In the genomic region with DNA sequence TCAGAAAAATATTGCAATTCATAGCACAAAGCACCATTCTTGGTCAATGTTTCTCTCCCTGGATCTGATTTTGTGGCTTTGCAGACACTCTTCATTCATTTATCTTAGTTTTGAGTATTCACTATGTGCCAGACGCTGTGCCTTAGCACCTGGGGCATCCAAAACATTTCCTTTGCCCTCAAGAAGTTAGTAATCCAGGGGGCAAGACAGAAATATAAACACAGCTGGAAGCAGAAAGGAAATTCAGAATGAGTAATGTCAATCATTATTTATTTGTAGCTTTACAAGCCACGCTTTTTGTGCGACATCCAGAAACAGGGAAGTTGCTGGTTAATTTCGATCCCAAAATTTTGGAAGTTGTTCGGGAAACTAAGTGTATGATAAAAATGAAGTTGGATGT, we compare ENCODE assay signal across 25 cellular contexts.
"Had no signal": no experiment of that assay in that cellular context is flagged by ENCODE, and none has a peak within 500 bp of the region (broad histone marks: within the 10 kb centered on the region; RNA-seq: fewer than 3 reads in every experiment).

No MANE protein-coding gene starts in this region.

- H3K27me3 ChIP-seq: colonic mucosa, gastrocnemius medialis, left lung had no signal

- H3K9me3 ChIP-seq: colonic mucosa, esophagus squamous epithelium, gastrocnemius medialis, heart right ventricle, left lung, lower lobe of right lung, mucosa of descending colon had no signal

- H3K4me3 Mint-ChIP-seq: dendritic cell treated with granulocyte-macrophage colony-stimulating factor and Interleukin-4, amounts not matched to agents 40 ng/mL and 50 ng/mL, for 4 days; mesothelial cell of epicardium; naive B cell had no signal

- H3K4me3 ChIP-seq: colonic mucosa, dorsolateral prefrontal cortex, esophagus squamous epithelium, gastrocnemius medialis, heart right ventricle, left lung, lower lobe of right lung, mucosa of descending colon had no signal

- H3K36me3 ChIP-seq: colonic mucosa, esophagus squamous epithelium, gastrocnemius medialis, heart right ventricle, left lung, lower lobe of right lung had no signal

- ATAC-seq: esophagus mucosa, gastrocnemius medialis, heart right ventricle, left cardiac atrium, left lung, left ventricle myocardium superior, lower lobe of right lung, mucosa of descending colon had no signal

- H3K27me3 Mint-ChIP-seq: dendritic cell treated with granulocyte-macrophage colony-stimulating factor and Interleukin-4, amounts not matched to agents 40 ng/mL and 50 ng/mL, for 4 days had no signal

- H3K9me3 Mint-ChIP-seq: dendritic cell treated with granulocyte-macrophage colony-stimulating factor and Interleukin-4, amounts not matched to agents 40 ng/mL and 50 ng/mL, for 4 days; mesothelial cell of epicardium; naive B cell had no signal

- DNase-seq: colonic mucosa; cortex of kidney; dorsolateral prefrontal cortex; effector CD4-positive, alpha-beta T cell; effector memory CD4-positive, alpha-beta T cell; erythroblast; esophagus squamous epithelium; foreskin fibroblast; foreskin melanocyte; gastrocnemius medialis; glutamatergic neuron; head of caudate nucleus; heart right ventricle; hippocampal formation; left cardiac atrium; left lung; left ventricle myocardium superior; lower lobe of right lung; mesenchymal stem cell; mucosa of descending colon; naive B cell had no signal

- H3K4me1 ChIP-seq: colonic mucosa, gastrocnemius medialis, heart right ventricle, left lung, lower lobe of right lung had no signal

- H3K27ac ChIP-seq: colonic mucosa, dorsolateral prefrontal cortex, epithelial cell of prostate, esophagus squamous epithelium, gastrocnemius medialis, heart right ventricle, left lung, lower lobe of right lung had no signal

- H3K27ac Mint-ChIP-seq: dendritic cell treated with granulocyte-macrophage colony-stimulating factor and Interleukin-4, amounts not matched to agents 40 ng/mL and 50 ng/mL, for 4 days; mesothelial cell of epicardium; naive B cell had no signal

- H3K36me3 Mint-ChIP-seq: mesothelial cell of epicardium, naive B cell had no signal
